In the genomic region with DNA sequence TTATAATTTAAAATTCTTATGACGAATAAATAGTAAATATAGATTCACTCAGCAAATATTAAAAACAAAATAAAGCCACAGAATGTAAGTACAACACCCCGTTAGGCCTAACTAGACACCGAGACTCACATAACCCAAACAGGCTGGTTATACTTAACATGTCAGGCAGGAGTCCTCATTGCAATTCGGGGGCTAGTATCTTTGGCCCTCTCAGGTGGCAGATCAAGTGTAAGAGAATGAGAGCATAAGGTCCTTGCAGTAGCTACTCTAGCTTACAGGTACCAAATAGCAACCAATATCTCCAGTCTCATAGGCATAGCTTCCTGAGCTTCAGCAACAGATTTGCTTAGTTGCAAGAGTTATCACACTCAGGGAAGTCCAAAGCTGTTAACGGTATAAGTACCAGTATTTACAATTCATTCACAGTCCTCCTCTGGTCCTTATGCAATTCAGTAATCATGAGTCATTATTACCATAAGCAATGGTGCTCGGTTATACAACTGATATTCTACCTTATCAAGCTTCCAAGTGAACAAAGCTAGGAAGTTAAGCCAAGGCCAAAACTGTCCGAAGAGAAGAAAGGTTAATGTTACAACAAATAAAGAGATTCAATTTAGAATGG, we compare ENCODE assay signal across 1 cellular context.
TF ChIP-seq lines count a peak whose summit lies in the region.

No MANE protein-coding gene starts in this region.

TF ChIP-seq in K562, 482 proteins besides CTCF, POLR2A, EP300 and RAD21 (continued from another document and continues in another):
- TF ChIP-seq, protein P1, sequence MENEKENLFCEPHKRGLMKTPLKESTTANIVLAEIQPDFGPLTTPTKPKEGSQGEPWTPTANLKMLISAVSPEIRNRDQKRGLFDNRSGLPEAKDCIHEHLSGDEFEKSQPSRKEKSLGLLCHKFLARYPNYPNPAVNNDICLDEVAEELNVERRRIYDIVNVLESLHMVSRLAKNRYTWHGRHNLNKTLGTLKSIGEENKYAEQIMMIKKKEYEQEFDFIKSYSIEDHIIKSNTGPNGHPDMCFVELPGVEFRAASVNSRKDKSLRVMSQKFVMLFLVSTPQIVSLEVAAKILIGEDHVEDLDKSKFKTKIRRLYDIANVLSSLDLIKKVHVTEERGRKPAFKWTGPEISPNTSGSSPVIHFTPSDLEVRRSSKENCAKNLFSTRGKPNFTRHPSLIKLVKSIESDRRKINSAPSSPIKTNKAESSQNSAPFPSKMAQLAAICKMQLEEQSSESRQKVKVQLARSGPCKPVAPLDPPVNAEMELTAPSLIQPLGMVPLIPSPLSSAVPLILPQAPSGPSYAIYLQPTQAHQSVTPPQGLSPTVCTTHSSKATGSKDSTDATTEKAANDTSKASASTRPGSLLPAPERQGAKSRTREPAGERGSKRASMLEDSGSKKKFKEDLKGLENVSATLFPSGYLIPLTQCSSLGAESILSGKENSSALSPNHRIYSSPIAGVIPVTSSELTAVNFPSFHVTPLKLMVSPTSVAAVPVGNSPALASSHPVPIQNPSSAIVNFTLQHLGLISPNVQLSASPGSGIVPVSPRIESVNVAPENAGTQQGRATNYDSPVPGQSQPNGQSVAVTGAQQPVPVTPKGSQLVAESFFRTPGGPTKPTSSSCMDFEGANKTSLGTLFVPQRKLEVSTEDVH (IDR thresholded peaks at IDR 0.05; ENCODE audit: low read depth, partially characterized antibody) = no peak
- TF ChIP-seq TFAM (CRISPR knock-in tag; conservative IDR thresholded peaks at IDR 0.05) (no peak), TAF7 (tag; IDR thresholded peaks at IDR 0.05) (no peak), FOSL1 (tag; conservative IDR thresholded peaks at IDR 0.05) (peak; percentile 83), ELF4 (CRISPR knock-in tag; IDR thresholded peaks at IDR 0.05) (no peak), DACH1 (IDR thresholded peaks at IDR 0.05; ENCODE audit: partially characterized antibody) (peak; percentile 64), RCOR1 (IDR thresholded peaks at IDR 0.05; ENCODE audit: borderline replicate concordance in 1 of 2, low read depth in 2 of 2, low read length in 2 of 2) (peak in 1 of 2 experiments; percentile 8; a peak in 1 of 4 replicates), GATAD2B (IDR thresholded peaks at IDR 0.05; ENCODE audit: borderline replicate concordance) (peak; percentile 15; the same call in 1 of the 2 replicates), CEBPB (tag; IDR thresholded peaks at IDR 0.05) (peak; percentile 89), STAT5A (IDR thresholded peaks at IDR 0.05; ENCODE audit: borderline replicate concordance, low read length) (0 out of 2 replicates have a peak, but pooled peaks have one; percentile 7), CBFA2T3 (IDR thresholded peaks at IDR 0.05) (0 out of 2 replicates have a peak, but pooled peaks have one; percentile 28), FOXK2 (conservative IDR thresholded peaks at IDR 0.05 in 1 of 2, IDR thresholded peaks at IDR 0.05 in 1 of 2; ENCODE audit: low read depth in 2 of 2) (0 out of 4 replicates have a peak, but pooled peaks of 1 of the 2 experiments have one; percentile 53), TAF9B (IDR thresholded peaks at IDR 0.05; ENCODE audit: partially characterized antibody) (peak; percentile 17), CEBPG (CRISPR knock-in tag; IDR thresholded peaks at IDR 0.05) (0 out of 2 replicates have a peak, but pooled peaks have one; percentile 24), CEBPG (tag; conservative IDR thresholded peaks at IDR 0.05 in 1 of 2, IDR thresholded peaks at IDR 0.05 in 1 of 2) (peak; percentile 18 to 69; a peak in 2 of 4 replicates), ARID1B (IDR thresholded peaks at IDR 0.05) (peak; percentile 46; the same call in 1 of the 2 replicates), ZSCAN29 (IDR thresholded peaks at IDR 0.05) (no peak), SREBF2 (CRISPR knock-in tag; IDR thresholded peaks at IDR 0.05) (no peak)
- TF ChIP-seq, protein P2, sequence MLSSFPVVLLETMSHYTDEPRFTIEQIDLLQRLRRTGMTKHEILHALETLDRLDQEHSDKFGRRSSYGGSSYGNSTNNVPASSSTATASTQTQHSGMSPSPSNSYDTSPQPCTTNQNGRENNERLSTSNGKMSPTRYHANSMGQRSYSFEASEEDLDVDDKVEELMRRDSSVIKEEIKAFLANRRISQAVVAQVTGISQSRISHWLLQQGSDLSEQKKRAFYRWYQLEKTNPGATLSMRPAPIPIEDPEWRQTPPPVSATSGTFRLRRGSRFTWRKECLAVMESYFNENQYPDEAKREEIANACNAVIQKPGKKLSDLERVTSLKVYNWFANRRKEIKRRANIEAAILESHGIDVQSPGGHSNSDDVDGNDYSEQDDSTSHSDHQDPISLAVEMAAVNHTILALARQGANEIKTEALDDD (IDR thresholded peaks at IDR 0.05) = peak; percentile 76
- TF ChIP-seq, protein P3, sequence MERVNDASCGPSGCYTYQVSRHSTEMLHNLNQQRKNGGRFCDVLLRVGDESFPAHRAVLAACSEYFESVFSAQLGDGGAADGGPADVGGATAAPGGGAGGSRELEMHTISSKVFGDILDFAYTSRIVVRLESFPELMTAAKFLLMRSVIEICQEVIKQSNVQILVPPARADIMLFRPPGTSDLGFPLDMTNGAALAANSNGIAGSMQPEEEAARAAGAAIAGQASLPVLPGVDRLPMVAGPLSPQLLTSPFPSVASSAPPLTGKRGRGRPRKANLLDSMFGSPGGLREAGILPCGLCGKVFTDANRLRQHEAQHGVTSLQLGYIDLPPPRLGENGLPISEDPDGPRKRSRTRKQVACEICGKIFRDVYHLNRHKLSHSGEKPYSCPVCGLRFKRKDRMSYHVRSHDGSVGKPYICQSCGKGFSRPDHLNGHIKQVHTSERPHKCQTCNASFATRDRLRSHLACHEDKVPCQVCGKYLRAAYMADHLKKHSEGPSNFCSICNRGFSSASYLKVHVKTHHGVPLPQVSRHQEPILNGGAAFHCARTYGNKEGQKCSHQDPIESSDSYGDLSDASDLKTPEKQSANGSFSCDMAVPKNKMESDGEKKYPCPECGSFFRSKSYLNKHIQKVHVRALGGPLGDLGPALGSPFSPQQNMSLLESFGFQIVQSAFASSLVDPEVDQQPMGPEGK (CRISPR knock-in tag; IDR thresholded peaks at IDR 0.05; ENCODE audit: borderline replicate concordance) = no peak
- TF ChIP-seq, protein P4, sequence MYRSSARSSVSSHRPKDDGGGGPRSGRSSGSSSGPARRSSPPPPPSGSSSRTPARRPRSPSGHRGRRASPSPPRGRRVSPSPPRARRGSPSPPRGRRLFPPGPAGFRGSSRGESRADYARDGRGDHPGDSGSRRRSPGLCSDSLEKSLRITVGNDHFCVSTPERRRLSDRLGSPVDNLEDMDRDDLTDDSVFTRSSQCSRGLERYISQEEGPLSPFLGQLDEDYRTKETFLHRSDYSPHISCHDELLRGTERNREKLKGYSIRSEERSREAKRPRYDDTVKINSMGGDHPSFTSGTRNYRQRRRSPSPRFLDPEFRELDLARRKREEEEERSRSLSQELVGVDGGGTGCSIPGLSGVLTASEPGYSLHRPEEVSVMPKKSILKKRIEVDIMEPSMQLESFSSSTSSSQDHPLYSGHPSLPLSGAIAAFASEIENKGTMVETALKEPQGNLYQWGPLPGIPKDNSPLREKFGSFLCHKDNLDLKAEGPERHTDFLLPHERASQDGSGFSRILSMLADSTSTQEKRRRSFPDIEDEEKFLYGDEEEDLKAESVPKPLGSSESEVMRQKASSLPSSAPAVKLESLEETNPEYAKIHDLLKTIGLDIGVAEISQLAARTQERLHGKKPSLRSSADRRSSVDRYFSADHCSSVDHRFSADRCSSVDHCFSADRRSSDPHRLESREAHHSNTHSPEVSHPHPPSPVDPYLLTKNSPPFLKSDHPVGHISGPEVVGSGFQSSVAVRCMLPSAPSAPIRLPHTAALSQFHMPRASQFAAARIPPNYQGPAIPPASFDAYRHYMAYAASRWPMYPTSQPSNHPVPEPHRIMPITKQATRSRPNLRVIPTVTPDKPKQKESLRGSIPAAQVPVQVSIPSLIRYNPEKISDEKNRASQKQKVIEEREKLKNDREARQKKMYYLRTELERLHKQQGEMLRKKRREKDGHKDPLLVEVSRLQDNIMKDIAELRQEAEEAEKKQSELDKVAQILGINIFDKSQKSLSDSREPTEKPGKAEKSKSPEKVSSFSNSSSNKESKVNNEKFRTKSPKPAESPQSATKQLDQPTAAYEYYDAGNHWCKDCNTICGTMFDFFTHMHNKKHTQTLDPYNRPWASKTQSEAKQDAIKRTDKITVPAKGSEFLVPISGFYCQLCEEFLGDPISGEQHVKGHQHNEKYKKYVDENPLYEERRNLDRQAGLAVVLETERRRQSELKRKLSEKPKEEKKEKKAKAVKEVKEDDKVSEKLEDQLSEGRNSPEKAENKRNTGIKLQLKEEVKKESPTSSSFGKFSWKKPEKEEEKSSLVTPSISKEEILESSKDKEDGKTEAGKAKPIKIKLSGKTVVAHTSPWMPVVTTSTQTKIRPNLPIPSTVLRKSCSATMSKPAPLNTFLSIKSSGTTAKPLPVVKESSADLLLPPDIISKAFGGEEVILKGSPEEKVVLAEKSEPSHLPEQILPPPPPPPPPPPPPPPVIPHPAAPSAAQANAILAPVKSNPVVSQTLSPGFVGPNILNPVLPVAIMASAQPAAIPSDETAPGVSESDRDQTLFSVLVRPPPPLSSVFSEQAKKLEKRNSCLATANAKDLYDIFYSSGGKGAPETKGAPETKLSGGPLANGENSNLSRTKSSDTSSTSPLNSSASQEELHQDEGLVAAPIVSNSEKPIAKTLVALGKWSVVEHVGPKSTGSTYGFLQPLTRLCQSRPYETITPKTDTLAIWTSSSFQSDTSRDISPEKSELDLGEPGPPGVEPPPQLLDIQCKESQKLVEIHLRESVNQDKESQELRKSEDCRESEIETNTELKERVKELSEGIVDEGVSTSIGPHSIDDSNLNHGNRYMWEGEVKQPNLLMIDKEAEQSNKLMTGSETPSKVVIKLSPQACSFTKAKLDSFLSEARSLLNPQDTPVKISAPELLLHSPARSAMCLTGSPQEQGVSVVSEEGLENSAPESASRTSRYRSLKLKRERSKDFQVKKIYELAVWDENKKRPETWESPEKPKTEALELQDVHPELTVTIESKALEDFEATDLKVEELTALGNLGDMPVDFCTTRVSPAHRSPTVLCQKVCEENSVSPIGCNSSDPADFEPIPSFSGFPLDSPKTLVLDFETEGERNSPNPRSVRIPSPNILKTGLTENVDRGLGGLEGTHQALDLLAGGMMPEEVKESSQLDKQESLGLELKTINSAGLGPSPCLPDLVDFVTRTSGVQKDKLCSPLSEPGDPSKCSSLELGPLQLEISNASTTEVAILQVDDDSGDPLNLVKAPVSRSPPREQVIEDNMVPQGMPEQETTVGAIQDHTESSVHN (IDR thresholded peaks at IDR 0.05; ENCODE audit: borderline replicate concordance in 1 of 2, low read depth in 1 of 2) = peak in 1 of 2 experiments; percentile 11; a peak in 1 of 4 replicates
- TF ChIP-seq, protein P5, sequence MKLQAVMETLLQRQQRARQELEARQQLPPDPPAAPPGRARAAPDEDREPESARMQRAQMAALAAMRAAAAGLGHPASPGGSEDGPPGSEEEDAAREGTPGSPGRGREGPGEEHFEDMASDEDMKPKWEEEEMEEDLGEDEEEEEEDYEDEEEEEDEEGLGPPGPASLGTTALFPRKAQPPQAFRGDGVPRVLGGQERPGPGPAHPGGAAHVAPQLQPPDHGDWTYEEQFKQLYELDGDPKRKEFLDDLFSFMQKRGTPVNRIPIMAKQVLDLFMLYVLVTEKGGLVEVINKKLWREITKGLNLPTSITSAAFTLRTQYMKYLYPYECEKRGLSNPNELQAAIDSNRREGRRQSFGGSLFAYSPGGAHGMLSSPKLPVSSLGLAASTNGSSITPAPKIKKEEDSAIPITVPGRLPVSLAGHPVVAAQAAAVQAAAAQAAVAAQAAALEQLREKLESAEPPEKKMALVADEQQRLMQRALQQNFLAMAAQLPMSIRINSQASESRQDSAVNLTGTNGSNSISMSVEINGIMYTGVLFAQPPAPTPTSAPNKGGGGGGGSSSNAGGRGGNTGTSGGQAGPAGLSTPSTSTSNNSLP (IDR thresholded peaks at IDR 0.05; ENCODE audit: borderline replicate concordance, low read depth, low read length) = peak; percentile 68; the same call in 1 of the 2 replicates
- TF ChIP-seq, protein P6, sequence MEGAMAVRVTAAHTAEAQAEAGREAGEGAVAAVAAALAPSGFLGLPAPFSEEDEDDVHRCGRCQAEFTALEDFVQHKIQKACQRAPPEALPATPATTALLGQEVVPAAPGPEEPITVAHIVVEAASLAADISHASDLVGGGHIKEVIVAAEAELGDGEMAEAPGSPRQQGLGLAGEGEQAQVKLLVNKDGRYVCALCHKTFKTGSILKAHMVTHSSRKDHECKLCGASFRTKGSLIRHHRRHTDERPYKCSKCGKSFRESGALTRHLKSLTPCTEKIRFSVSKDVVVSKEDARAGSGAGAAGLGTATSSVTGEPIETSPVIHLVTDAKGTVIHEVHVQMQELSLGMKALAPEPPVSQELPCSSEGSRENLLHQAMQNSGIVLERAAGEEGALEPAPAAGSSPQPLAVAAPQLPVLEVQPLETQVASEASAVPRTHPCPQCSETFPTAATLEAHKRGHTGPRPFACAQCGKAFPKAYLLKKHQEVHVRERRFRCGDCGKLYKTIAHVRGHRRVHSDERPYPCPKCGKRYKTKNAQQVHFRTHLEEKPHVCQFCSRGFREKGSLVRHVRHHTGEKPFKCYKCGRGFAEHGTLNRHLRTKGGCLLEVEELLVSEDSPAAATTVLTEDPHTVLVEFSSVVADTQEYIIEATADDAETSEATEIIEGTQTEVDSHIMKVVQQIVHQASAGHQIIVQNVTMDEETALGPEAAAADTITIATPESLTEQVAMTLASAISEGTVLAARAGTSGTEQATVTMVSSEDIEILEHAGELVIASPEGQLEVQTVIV (CRISPR knock-in tag; IDR thresholded peaks at IDR 0.05; ENCODE audit: borderline replicate concordance) = no peak
- TF ChIP-seq, protein P7, sequence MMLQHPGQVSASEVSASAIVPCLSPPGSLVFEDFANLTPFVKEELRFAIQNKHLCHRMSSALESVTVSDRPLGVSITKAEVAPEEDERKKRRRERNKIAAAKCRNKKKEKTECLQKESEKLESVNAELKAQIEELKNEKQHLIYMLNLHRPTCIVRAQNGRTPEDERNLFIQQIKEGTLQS (IDR thresholded peaks at IDR 0.05) = peak; percentile 89
- TF ChIP-seq, protein P7 (CRISPR knock-in tag; conservative IDR thresholded peaks at IDR 0.05) = no peak
